Comparison of ENCODE assay signal across 16 cellular contexts in the genomic region with DNA sequence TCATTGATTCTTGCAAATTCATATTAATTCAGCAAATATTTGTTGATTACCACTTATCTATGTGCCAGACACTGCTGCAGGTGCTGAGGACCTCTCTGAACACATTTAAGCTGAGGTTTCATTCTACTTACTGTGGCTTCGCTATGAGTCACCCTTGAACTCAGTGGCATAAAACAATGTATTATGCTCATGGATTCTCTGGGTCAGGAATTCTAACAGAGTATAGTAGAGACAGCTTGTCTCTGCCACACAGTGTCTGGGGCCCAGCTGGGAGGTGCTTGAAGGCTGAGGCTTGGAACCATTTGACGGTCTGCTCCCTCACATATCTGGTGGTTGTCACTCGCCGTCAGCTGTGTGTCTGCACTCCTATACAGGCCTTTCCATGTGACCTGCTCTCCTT.
DNase-seq lines count a peak whose midpoint lies in the region; ATAC-seq, FAIRE-seq and TF ChIP-seq lines count a peak whose summit lies in the region.
"Had no signal": no experiment of that assay in that cellular context is flagged by ENCODE, and none has a peak within 500 bp of the region (broad histone marks: within the 10 kb centered on the region; RNA-seq: fewer than 3 reads in every experiment).

No MANE protein-coding gene starts in this region.

- no peak overlapping the region for H2AFZ ChIP-seq in PC-3 (ENCODE audit: low read length)

- no peak overlapping the region for H3K9ac ChIP-seq in PC-3 (ENCODE audit: low read length)

- no peaks in the 10 kb centered on the region for H3K4me1 ChIP-seq in PC-3 (ENCODE audit: insufficient read depth, low read length)
- H3K4me1 ChIP-seq: SJCRH30, vagina had no signal

- H3K27me3 ChIP-seq in PC-3 (ENCODE audit: low read length) = no peaks in the 10 kb centered on the region
- H3K27me3 ChIP-seq: SJCRH30, vagina had no signal

- peak; percentile 53; the same call in 1 of the 2 replicates for ATAC-seq in PC-3

- H3K9me2 ChIP-seq in PC-3 (replicated peaks; ENCODE audit: low read length) = no peaks in the 10 kb centered on the region

- H3K27ac ChIP-seq in PC-3 (ENCODE audit: low read length) = no peak overlapping the region
- H3K27ac ChIP-seq: SJCRH30, vagina had no signal

- H3K4me3 ChIP-seq in PC-3 (ENCODE audit: low read length) = no peak overlapping the region
- H3K4me3 ChIP-seq in fibroblast of pulmonary artery (replicated peaks; ENCODE audit: low read depth, low read length) = no peak overlapping the region
- H3K4me3 ChIP-seq: SJCRH30, vagina had no signal

- H3K79me2 ChIP-seq in PC-3 (ENCODE audit: low read length) = no peaks in the 10 kb centered on the region

- intact Hi-C loops in PC-3 (cut with micrococcal nuclease) = no loop called here

- peak; percentile 75 for FAIRE-seq in H54 (lab: Jason Lieb, UNC)
- FAIRE-seq: kidney had no signal

- H3K4me2 ChIP-seq in PC-3 (ENCODE audit: low read length) = no peak overlapping the region

- TF ChIP-seq CTCF in PC-3 (conservative IDR thresholded peaks at IDR 0.05; ENCODE audit: low read depth, low read length) (no peak), fibroblast of pulmonary artery (IDR thresholded peaks at IDR 0.05; ENCODE audit: low read length, missing control alignments) (no peak), GM10248 (IDR thresholded peaks at IDR 0.05; ENCODE audit: control extremely low read depth, extremely low read depth, low read depth, missing control alignments) (no peak)

- BruUV-seq in PC-3 (replicated peaks; lab: Mats Ljungman, UMichigan) = no TSS peak

- no peaks in the 10 kb centered on the region for H3F3A ChIP-seq in PC-3 (ENCODE audit: low read length, unreplicated experiment)

- no peaks in the 10 kb centered on the region for H3K36me3 ChIP-seq in PC-3 (ENCODE audit: low read depth, low read length)
- H3K36me3 ChIP-seq: SJCRH30, vagina had no signal

- POLR2A ChIA-PET in PC-3 (lab: Charles Lee; ENCODE audit: unreplicated experiment) = no interaction called here
- POLR2A ChIA-PET in GM10248 (lab: Yijun Ruan, JAX) = no interaction called here

- DNase-seq in DMS53 treated with DMSO at 0.1 percent for 48 hours (lab: John Stamatoyannopoulos, UW; ENCODE audit: unreplicated experiment) (peak; percentile 40), H54 (ENCODE audit: insufficient read length, low spot score) (no peak), PC-3 (peak; percentile 32), fibroblast of pulmonary artery (ENCODE audit: low read depth) (peak; percentile 29), NCI-H345 (lab: John Stamatoyannopoulos, UW) (no peak), NCI-H510A (lab: John Stamatoyannopoulos, UW) (no peak), GM10248 (ENCODE audit: extremely low spot score) (no peak)
- DNase-seq in stimulated activated CD4-positive, alpha-beta T cell treated with anti-CD3 and anti-CD28 coated beads, Interleukin-4, amount 100 ng/mL, for 1 hour = no peak
- DNase-seq: activated CD8-positive, alpha-beta memory T cell treated with anti-CD3 and anti-CD28 coated beads, Interleukin-2, amount 50 U/mL, for 48 hours; amniotic stem cell; GOT3; kidney; NCI-H1930; SJCRH30; stimulated activated CD4-positive, alpha-beta T cell treated with anti-CD3 and anti-CD28 coated beads, Interleukin-2, amount 100 ng/mL, for 24 hours had no signal

- H3K9me3 ChIP-seq in PC-3 (ENCODE audit: low read length) = no peaks in the 10 kb centered on the region
- H3K9me3 ChIP-seq: SJCRH30, vagina had no signal

- no peak for TF ChIP-seq POLR2A in H54 (IDR thresholded peaks at IDR 0.05; ENCODE audit: low read depth, low read length)

- H4K20me1 ChIP-seq in PC-3 (ENCODE audit: low read length) = no peaks in the 10 kb centered on the region

- CTCF ChIA-PET in PC-3 (lab: Charles Lee) = no interaction called here
- CTCF ChIA-PET in GM10248 (lab: Yijun Ruan, JAX) = interaction anchor here (0.8 kb wide), 1 partner anchor 18 kb away, joined by 3 read pairs; no protein-coding TSS in a partner anchor

Comparison
In these comparisons a context has a peak if more than half of its experiments do, and no peak if none do; other contexts are left out.
1. DNase-seq: peak in DMS53 treated with DMSO at 0.1 percent for 48 hours (single experiment), PC-3 (single experiment) and fibroblast of pulmonary artery (single experiment); none in H54 (single experiment), NCI-H345 (single experiment), stimulated activated CD4-positive, alpha-beta T cell treated with anti-CD3 and anti-CD28 coated beads, Interleukin-4, amount 100 ng/mL, for 1 hour (single experiment), NCI-H510A (single experiment) and GM10248 (single experiment).